In the genomic region with DNA sequence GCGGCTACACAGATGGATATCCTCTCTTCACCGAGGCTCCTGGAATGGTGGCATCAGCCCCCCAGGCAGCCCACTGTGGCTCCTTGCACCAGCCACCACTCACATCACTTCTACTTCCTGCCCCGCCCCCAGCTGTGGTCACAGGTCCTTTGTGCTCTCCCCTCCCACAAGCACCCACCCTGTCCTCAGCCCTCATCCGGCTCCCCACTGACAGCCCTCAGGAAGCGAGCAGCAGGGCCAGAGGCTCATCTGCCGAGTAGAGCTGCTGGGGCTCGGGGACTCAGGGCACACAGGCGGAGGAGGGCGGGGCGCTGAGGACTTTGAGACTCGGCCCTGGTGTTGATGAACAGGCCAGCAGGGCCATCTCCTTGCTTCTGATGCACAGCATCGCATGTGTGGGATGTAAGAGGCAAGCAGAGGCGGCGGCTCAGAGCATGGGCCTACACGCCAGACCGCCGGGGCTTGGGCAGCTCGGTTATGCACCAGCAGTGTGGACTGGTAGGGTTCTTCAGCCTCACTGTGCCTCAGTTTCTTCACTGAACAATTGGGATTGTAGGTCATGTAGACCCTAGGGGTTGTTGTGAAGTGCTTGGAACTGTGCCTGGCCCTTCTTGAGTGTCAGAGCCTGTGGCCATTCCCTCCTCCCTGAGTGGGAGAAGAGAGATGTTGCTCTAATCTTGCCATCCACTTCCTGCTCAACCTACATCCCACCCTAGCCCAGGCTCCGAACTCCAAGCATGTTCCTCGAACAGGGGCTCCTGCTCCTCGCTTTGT, we compare ENCODE assay signal across 1 cellular context.
TF ChIP-seq lines count a peak whose summit lies in the region.

A gene (minus strand): TSS at position 77 of the 774 bp plus-strand sequence. CDS start 1,839 bp downstream, outside the sequence.

TF ChIP-seq in K562, 482 proteins besides CTCF, POLR2A, EP300 and RAD21 (continued from another document and continues in another):
- TF ChIP-seq, protein P1, sequence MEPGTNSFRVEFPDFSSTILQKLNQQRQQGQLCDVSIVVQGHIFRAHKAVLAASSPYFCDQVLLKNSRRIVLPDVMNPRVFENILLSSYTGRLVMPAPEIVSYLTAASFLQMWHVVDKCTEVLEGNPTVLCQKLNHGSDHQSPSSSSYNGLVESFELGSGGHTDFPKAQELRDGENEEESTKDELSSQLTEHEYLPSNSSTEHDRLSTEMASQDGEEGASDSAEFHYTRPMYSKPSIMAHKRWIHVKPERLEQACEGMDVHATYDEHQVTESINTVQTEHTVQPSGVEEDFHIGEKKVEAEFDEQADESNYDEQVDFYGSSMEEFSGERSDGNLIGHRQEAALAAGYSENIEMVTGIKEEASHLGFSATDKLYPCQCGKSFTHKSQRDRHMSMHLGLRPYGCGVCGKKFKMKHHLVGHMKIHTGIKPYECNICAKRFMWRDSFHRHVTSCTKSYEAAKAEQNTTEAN (CRISPR knock-in tag; IDR thresholded peaks at IDR 0.05) = no peak
- TF ChIP-seq BRF1 (IDR thresholded peaks at IDR 0.05; ENCODE audit: borderline replicate concordance, extremely low read depth, insufficient read length) = no peak
- TF ChIP-seq, protein P2, sequence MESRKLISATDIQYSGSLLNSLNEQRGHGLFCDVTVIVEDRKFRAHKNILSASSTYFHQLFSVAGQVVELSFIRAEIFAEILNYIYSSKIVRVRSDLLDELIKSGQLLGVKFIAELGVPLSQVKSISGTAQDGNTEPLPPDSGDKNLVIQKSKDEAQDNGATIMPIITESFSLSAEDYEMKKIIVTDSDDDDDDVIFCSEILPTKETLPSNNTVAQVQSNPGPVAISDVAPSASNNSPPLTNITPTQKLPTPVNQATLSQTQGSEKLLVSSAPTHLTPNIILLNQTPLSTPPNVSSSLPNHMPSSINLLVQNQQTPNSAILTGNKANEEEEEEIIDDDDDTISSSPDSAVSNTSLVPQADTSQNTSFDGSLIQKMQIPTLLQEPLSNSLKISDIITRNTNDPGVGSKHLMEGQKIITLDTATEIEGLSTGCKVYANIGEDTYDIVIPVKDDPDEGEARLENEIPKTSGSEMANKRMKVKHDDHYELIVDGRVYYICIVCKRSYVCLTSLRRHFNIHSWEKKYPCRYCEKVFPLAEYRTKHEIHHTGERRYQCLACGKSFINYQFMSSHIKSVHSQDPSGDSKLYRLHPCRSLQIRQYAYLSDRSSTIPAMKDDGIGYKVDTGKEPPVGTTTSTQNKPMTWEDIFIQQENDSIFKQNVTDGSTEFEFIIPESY (CRISPR knock-in tag; IDR thresholded peaks at IDR 0.05) = peak; percentile 86
- TF ChIP-seq SRSF1 (IDR thresholded peaks at IDR 0.05; ENCODE audit: low read depth, low read length) = no peak
- no peak for TF ChIP-seq ZNF644 (tag; IDR thresholded peaks at IDR 0.05; ENCODE audit: low read depth)
- TF ChIP-seq TBP (optimal IDR thresholded peaks at IDR 0.05; ENCODE audit: low read depth, low read length) = no peak
- no peak for TF ChIP-seq HDAC3 (IDR thresholded peaks at IDR 0.05; ENCODE audit: borderline replicate concordance, partially characterized antibody)
- no peak for TF ChIP-seq ZNF41 (CRISPR knock-in tag; conservative IDR thresholded peaks at IDR 0.05)
- TF ChIP-seq NR2C2 (CRISPR knock-in tag; IDR thresholded peaks at IDR 0.05) = 0 out of 2 replicates have a peak, but pooled peaks have one; percentile 5
- no peak for TF ChIP-seq NR2C2 (tag; IDR thresholded peaks at IDR 0.05)
- TF ChIP-seq DIDO1 (tag; IDR thresholded peaks at IDR 0.05; ENCODE audit: low read depth) = no peak
- no peak for TF ChIP-seq RFX1 (IDR thresholded peaks at IDR 0.05)
- TF ChIP-seq ARID2 (IDR thresholded peaks at IDR 0.05) = no peak
- TF ChIP-seq ETV5 (CRISPR knock-in tag; IDR thresholded peaks at IDR 0.05; ENCODE audit: low read depth) = 0 out of 2 replicates have a peak, but pooled peaks have one; percentile 57
- TF ChIP-seq, protein P3, sequence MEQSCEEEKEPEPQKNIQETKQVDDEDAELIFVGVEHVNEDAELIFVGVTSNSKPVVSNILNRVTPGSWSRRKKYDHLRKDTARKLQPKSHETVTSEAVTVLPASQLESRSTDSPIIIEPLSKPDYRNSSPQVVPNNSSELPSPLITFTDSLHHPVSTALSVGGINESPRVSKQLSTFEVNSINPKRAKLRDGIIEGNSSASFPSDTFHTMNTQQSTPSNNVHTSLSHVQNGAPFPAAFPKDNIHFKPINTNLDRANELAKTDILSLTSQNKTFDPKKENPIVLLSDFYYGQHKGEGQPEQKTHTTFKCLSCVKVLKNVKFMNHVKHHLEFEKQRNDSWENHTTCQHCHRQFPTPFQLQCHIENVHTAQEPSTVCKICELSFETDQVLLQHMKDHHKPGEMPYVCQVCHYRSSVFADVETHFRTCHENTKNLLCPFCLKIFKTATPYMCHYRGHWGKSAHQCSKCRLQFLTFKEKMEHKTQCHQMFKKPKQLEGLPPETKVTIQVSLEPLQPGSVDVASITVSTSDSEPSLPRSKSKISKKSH (CRISPR knock-in tag; IDR thresholded peaks at IDR 0.05) = no peak
- peak; percentile 65 for TF ChIP-seq POLR2G (IDR thresholded peaks at IDR 0.05; ENCODE audit: low read depth, low read length)
- no peak for TF ChIP-seq NFE2 (IDR thresholded peaks at IDR 0.05; ENCODE audit: low read depth)
- no peak for TF ChIP-seq HMGN3 (IDR thresholded peaks at IDR 0.05; ENCODE audit: borderline replicate concordance, extremely low read depth, insufficient read length, low read depth, low read length)
- no peak for TF ChIP-seq TOE1 (IDR thresholded peaks at IDR 0.05; ENCODE audit: borderline replicate concordance)
- TF ChIP-seq TOE1 (CRISPR knock-in tag; IDR thresholded peaks at IDR 0.05; ENCODE audit: borderline replicate concordance, low read depth) = no peak
- no peak for TF ChIP-seq HDAC2 (IDR thresholded peaks at IDR 0.05)
- TF ChIP-seq ZKSCAN8 (CRISPR knock-in tag; IDR thresholded peaks at IDR 0.05) = no peak
- no peak for TF ChIP-seq NCOR1 (IDR thresholded peaks at IDR 0.05)
- TF ChIP-seq RBM17 (IDR thresholded peaks at IDR 0.05; ENCODE audit: borderline replicate concordance, low read depth, low read length) = no peak
- no peak for TF ChIP-seq JUN (IDR thresholded peaks at IDR 0.05; ENCODE audit: borderline replicate concordance, low read depth, low read length)
- no peak for TF ChIP-seq JUN (CRISPR knock-in tag; IDR thresholded peaks at IDR 0.05; ENCODE audit: borderline replicate concordance)
- 0 out of 2 replicates have a peak, but pooled peaks have one; percentile 20 for TF ChIP-seq EGR1 (conservative IDR thresholded peaks at IDR 0.05)
- 0 out of 4 replicates have a peak, but pooled peaks of 1 of the 2 experiments have one; percentile 8 for TF ChIP-seq RCOR1 (IDR thresholded peaks at IDR 0.05; ENCODE audit: borderline replicate concordance in 1 of 2, low read depth in 2 of 2, low read length in 2 of 2)
- TF ChIP-seq RHOXF2B (CRISPR knock-in tag; conservative IDR thresholded peaks at IDR 0.05) = no peak
- TF ChIP-seq, protein P4, sequence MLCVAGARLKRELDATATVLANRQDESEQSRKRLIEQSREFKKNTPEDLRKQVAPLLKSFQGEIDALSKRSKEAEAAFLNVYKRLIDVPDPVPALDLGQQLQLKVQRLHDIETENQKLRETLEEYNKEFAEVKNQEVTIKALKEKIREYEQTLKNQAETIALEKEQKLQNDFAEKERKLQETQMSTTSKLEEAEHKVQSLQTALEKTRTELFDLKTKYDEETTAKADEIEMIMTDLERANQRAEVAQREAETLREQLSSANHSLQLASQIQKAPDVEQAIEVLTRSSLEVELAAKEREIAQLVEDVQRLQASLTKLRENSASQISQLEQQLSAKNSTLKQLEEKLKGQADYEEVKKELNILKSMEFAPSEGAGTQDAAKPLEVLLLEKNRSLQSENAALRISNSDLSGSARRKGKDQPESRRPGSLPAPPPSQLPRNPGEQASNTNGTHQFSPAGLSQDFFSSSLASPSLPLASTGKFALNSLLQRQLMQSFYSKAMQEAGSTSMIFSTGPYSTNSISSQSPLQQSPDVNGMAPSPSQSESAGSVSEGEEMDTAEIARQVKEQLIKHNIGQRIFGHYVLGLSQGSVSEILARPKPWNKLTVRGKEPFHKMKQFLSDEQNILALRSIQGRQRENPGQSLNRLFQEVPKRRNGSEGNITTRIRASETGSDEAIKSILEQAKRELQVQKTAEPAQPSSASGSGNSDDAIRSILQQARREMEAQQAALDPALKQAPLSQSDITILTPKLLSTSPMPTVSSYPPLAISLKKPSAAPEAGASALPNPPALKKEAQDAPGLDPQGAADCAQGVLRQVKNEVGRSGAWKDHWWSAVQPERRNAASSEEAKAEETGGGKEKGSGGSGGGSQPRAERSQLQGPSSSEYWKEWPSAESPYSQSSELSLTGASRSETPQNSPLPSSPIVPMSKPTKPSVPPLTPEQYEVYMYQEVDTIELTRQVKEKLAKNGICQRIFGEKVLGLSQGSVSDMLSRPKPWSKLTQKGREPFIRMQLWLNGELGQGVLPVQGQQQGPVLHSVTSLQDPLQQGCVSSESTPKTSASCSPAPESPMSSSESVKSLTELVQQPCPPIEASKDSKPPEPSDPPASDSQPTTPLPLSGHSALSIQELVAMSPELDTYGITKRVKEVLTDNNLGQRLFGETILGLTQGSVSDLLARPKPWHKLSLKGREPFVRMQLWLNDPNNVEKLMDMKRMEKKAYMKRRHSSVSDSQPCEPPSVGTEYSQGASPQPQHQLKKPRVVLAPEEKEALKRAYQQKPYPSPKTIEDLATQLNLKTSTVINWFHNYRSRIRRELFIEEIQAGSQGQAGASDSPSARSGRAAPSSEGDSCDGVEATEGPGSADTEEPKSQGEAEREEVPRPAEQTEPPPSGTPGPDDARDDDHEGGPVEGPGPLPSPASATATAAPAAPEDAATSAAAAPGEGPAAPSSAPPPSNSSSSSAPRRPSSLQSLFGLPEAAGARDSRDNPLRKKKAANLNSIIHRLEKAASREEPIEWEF (CRISPR knock-in tag; IDR thresholded peaks at IDR 0.05) = no peak
- peak; percentile 9; the same call in 1 of the 2 replicates for TF ChIP-seq MYC (IDR thresholded peaks at IDR 0.05; ENCODE audit: low read depth, low read length)
- no peak for TF ChIP-seq MYC (CRISPR knock-in tag; IDR thresholded peaks at IDR 0.05; ENCODE audit: borderline replicate concordance, low read depth)
- TF ChIP-seq, protein P5, sequence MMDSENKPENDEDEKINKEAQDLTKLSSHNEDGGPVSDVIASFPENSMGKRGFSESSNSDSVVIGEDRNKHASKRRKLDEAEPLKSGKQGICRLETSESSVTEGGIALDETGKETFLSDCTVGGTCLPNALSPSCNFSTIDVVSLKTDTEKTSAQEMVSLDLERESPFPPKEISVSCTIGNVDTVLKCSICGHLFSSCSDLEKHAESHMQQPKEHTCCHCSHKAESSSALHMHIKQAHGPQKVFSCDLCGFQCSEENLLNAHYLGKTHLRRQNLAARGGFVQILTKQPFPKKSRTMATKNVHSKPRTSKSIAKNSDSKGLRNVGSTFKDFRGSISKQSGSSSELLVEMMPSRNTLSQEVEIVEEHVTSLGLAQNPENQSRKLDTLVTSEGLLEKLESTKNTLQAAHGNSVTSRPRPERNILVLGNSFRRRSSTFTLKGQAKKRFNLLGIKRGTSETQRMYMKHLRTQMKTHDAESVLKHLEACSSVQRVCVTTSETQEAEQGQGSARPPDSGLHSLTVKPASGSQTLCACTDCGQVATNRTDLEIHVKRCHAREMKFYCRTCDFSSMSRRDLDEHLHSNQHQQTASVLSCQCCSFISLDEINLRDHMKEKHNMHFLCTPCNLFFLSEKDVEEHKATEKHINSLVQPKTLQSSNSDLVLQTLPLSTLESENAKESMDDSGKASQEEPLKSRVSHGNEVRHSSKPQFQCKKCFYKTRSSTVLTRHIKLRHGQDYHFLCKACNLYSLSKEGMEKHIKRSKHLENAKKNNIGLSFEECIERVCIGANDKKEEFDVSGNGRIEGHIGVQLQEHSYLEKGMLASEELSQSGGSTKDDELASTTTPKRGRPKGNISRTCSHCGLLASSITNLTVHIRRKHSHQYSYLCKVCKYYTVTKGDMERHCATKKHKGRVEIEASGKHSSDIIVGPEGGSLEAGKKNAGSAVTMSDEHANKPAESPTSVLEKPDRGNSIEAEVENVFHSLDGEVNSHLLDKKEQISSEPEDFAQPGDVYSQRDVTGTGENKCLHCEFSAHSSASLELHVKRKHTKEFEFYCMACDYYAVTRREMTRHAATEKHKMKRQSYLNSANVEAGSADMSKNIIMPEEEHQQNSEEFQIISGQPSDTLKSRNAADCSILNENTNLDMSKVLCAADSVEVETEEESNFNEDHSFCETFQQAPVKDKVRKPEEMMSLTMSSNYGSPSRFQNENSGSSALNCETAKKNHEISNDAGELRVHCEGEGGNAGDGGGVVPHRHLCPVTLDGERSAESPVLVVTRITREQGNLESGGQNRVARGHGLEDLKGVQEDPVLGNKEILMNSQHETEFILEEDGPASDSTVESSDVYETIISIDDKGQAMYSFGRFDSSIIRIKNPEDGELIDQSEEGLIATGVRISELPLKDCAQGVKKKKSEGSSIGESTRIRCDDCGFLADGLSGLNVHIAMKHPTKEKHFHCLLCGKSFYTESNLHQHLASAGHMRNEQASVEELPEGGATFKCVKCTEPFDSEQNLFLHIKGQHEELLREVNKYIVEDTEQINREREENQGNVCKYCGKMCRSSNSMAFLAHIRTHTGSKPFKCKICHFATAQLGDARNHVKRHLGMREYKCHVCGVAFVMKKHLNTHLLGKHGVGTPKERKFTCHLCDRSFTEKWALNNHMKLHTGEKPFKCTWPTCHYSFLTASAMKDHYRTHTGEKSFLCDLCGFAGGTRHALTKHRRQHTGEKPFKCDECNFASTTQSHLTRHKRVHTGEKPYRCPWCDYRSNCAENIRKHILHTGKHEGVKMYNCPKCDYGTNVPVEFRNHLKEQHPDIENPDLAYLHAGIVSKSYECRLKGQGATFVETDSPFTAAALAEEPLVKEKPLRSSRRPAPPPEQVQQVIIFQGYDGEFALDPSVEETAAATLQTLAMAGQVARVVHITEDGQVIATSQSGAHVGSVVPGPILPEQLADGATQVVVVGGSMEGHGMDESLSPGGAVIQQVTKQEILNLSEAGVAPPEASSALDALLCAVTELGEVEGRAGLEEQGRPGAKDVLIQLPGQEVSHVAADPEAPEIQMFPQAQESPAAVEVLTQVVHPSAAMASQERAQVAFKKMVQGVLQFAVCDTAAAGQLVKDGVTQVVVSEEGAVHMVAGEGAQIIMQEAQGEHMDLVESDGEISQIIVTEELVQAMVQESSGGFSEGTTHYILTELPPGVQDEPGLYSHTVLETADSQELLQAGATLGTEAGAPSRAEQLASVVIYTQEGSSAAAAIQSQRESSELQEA (IDR thresholded peaks at IDR 0.05; ENCODE audit: low read depth) = no peak
- peak; percentile 51; the same call in 1 of the 2 replicates for TF ChIP-seq RBFOX2 (IDR thresholded peaks at IDR 0.05; ENCODE audit: low read depth, low read length)
- TF ChIP-seq BRD9 (IDR thresholded peaks at IDR 0.05; ENCODE audit: low read depth, partially characterized antibody) = no peak
- TF ChIP-seq ELF1 (tag; IDR thresholded peaks at IDR 0.05) = peak; percentile 23; the same call in 1 of the 2 replicates
- TF ChIP-seq MAZ (CRISPR knock-in tag; conservative IDR thresholded peaks at IDR 0.05 in 1 of 2, IDR thresholded peaks at IDR 0.05 in 1 of 2) = 0 out of 4 replicates have a peak, but pooled peaks of 1 of the 2 experiments have one; percentile 15
- TF ChIP-seq ZNF311 (CRISPR knock-in tag; IDR thresholded peaks at IDR 0.05) = no peak; the same call in 1 of the 2 replicates
- no peak for TF ChIP-seq ZNF445 (CRISPR knock-in tag; IDR thresholded peaks at IDR 0.05; ENCODE audit: low read depth)
- peak; percentile 43 for TF ChIP-seq WHSC1 (IDR thresholded peaks at IDR 0.05; ENCODE audit: low read length)
- TF ChIP-seq TCF7L2 (IDR thresholded peaks at IDR 0.05; ENCODE audit: low read depth, low read length) = no peak
- TF ChIP-seq OTX1 (CRISPR knock-in tag; IDR thresholded peaks at IDR 0.05) = no peak
- TF ChIP-seq ZNF140 (CRISPR knock-in tag; IDR thresholded peaks at IDR 0.05) = no peak
